Comparison of ENCODE assay signal across 21 cellular contexts in genomic region chr17:31787082-31787481, GRCh38.
DNase-seq lines count a peak whose midpoint lies in the region; ATAC-seq, FAIRE-seq and TF ChIP-seq lines count a peak whose summit lies in the region.
"Had no signal": no experiment of that assay in that cellular context is flagged by ENCODE, and none has a peak within 500 bp of the region (broad histone marks: within the 10 kb centered on the region; RNA-seq: fewer than 3 reads in every experiment).

No MANE protein-coding gene starts in this region.

- peak overlapping the region; percentile 41; the same call in 1 of the 2 replicates for H3K27ac Mint-ChIP-seq in HFFc6
- H3K27ac Mint-ChIP-seq: CD8-positive, alpha-beta memory T cell had no signal

- H3K4me1 ChIP-seq in HCT116 (ENCODE audit: control insufficient read depth in 1 of 2, insufficient read depth in 2 of 2, low read length in 2 of 2) (peaks cover 10 to 16% of the 10 kb centered on the region in 2 experiments), keratinocyte (ENCODE audit: control insufficient read depth, extremely low read depth, insufficient read depth, low read length) (peaks cover 19% of the 10 kb centered on the region)
- H3K4me1 ChIP-seq: BE2C, HAP-1 had no signal

- RAD21 ChIA-PET in HCT116 (lab: Charles Lee; ENCODE audit: low non-redundant PET in 1 of 2, low total read pairs in 2 of 2, uncharacterized antibody in 2 of 2, unreplicated experiment in 2 of 2), result no interaction called here

- H3K27ac ChIP-seq in HCT116 (ENCODE audit: low read depth, low read length), result no peak overlapping the region
- H3K27ac ChIP-seq in epithelial cell of prostate, result peak overlapping the region; percentile 92
- peak overlapping the region; percentile 82 for H3K27ac ChIP-seq in keratinocyte (ENCODE audit: control insufficient read depth, insufficient read depth, low read length)

- no TSS peak for BruUV-seq in HCT116 (replicated peaks; lab: Mats Ljungman, UMichigan)

- no peaks in the 10 kb centered on the region for H4K20me1 ChIP-seq in HCT116 (ENCODE audit: insufficient read depth)
- no peaks in the 10 kb centered on the region for H4K20me1 ChIP-seq in keratinocyte (ENCODE audit: control insufficient read depth, extremely low read depth, insufficient read depth, low read length)

- H3K4me3 Mint-ChIP-seq in HFFc6, result no peak overlapping the region
- H3K4me3 Mint-ChIP-seq: CD4-positive, CD25-positive, alpha-beta regulatory T cell; CD8-positive, alpha-beta memory T cell had no signal

- DNase-seq in HCT116 (ENCODE audit: low read depth, low spot score), result no peak
- DNase-seq in HFFc6, result no peak
- DNase-seq in epithelial cell of prostate (ENCODE audit: low read depth, low spot score), result no peak
- no peak for DNase-seq in keratinocyte (ENCODE audit: low read depth, low spot score)
- no peak for DNase-seq in cerebellar cortex (ENCODE audit: low spot score)
- DNase-seq in left colon, result no peak
- DNase-seq: BE2C; C1 segment of cervical spinal cord; CD4-positive, CD25-positive, alpha-beta regulatory T cell; CD8-positive, alpha-beta memory T cell; COR-L47; DMS 273 treated with DMSO at 0.1 percent for 48 hours; DMS53; DND-41; EL; GM23248 had no signal

- H3K4me2 ChIP-seq in HCT116 (ENCODE audit: low read length), result no peak overlapping the region
- no peak overlapping the region for H3K4me2 ChIP-seq in keratinocyte (ENCODE audit: control insufficient read depth, extremely low read depth, insufficient read depth, low read depth, low read length)

- no peaks in the 10 kb centered on the region for H3K36me3 ChIP-seq in HCT116 (ENCODE audit: control insufficient read depth in 1 of 2, insufficient read depth in 2 of 2, low read length in 2 of 2)
- H3K36me3 ChIP-seq in keratinocyte (ENCODE audit: control insufficient read depth in 2 of 2, extremely low read depth in 1 of 2, insufficient read depth in 2 of 2, low read length in 2 of 2), result no peaks in the 10 kb centered on the region
- H3K36me3 ChIP-seq: BE2C, HAP-1 had no signal

- no peaks in the 10 kb centered on the region for H3K27me3 ChIP-seq in HCT116 (ENCODE audit: insufficient read depth, low read length)
- H3K27me3 ChIP-seq in keratinocyte (ENCODE audit: control insufficient read depth, extremely low read depth, insufficient read depth, low read length), result no peaks in the 10 kb centered on the region
- H3K27me3 ChIP-seq: BE2C had no signal

- TF ChIP-seq CTCF in HCT116 (IDR thresholded peaks at IDR 0.05 in 2 of 3, conservative IDR thresholded peaks at IDR 0.05 in 1 of 3; ENCODE audit: borderline replicate concordance in 1 of 3, insufficient read depth in 1 of 3, low read depth in 2 of 3, low read length in 2 of 3) (no peak), HFFc6 (IDR thresholded peaks at IDR 0.05) (no peak), keratinocyte (optimal IDR thresholded peaks at IDR 0.05 in 1 of 3, IDR thresholded peaks at IDR 0.05 in 1 of 3, conservative IDR thresholded peaks at IDR 0.05 in 1 of 3; ENCODE audit: extremely low read depth in 1 of 3, insufficient read depth in 2 of 3, low read length in 3 of 3) (no peak)

- CTCF ChIA-PET in HCT116 (lab: Charles Lee), result no interaction called here

- peaks cover 30% of the 10 kb centered on the region for H3K4me1 Mint-ChIP-seq in HFFc6 (ENCODE audit: low read depth)
- H3K4me1 Mint-ChIP-seq: CD4-positive, CD25-positive, alpha-beta regulatory T cell; CD8-positive, alpha-beta memory T cell had no signal

- H2AFZ ChIP-seq in HCT116 (ENCODE audit: low read depth, low read length, poor library complexity, severe bottlenecking) (peak overlapping the region; percentile 77), keratinocyte (ENCODE audit: control insufficient read depth, low read length) (no peak overlapping the region)

- H3K9me2 ChIP-seq in HCT116 (ENCODE audit: insufficient read depth), result no peaks in the 10 kb centered on the region

- H3K79me2 ChIP-seq in HCT116 (ENCODE audit: insufficient read depth, low read length) (no peaks in the 10 kb centered on the region), keratinocyte (ENCODE audit: control insufficient read depth, insufficient read depth, low read length) (no peaks in the 10 kb centered on the region)

- H3K4me3 ChIP-seq in HCT116 (replicated peaks in 1 of 2; ENCODE audit: low read depth in 1 of 2, low read length in 2 of 2) (no peak overlapping the region), keratinocyte (ENCODE audit: control insufficient read depth in 2 of 3, extremely low read depth in 1 of 3, insufficient read depth in 2 of 3, low read depth in 1 of 3, low read length in 3 of 3) (no peak overlapping the region)
- H3K4me3 ChIP-seq: GM12878, GM23248, HAP-1 had no signal

- no peak for FAIRE-seq in keratinocyte (lab: Jason Lieb, UNC)
- FAIRE-seq: GM12878, GM19239, HTR-8/SVneo had no signal

- 0 out of 2 replicates have a peak, but pooled peaks cover 5% of the 10 kb centered on the region for H3K9me3 Mint-ChIP-seq in HFFc6

- ATAC-seq in HCT116 (no peak), GM18873 (IDR thresholded peaks at IDR 0.05; ENCODE audit: low FRiP score, unreplicated experiment) (no peak), left colon (no peak)
- ATAC-seq: GM12878 had no signal

- TF ChIP-seq POLR2A in HCT116 (IDR thresholded peaks at IDR 0.05; ENCODE audit: borderline replicate concordance, extremely low read depth, insufficient read depth, insufficient read length), result no peak

- no peaks in the 10 kb centered on the region; the same call in 1 of the 2 replicates for H3K27me3 Mint-ChIP-seq in HFFc6 (ENCODE audit: insufficient read depth)

- dilution Hi-C loops in keratinocyte (cut with MboI; ENCODE audit: extremely low pct_ligation_motif_present, low sequenced_read_pairs), result no loop called here

- intact Hi-C loops in HCT116 (cut with micrococcal nuclease) (no loop called here), left colon (cut with DNase I, micrococcal nuclease) (no loop called here)

- no peaks in the 10 kb centered on the region for H3K9me3 ChIP-seq in HCT116 (ENCODE audit: control insufficient read depth in 1 of 2, insufficient read depth in 1 of 2, low read depth in 1 of 2, low read length in 2 of 2)
- no peaks in the 10 kb centered on the region for H3K9me3 ChIP-seq in keratinocyte (ENCODE audit: control insufficient read depth, low read depth, low read length)
- H3K9me3 ChIP-seq: BE2C, HAP-1 had no signal

- TF ChIP-seq RAD21 in HCT116 (IDR thresholded peaks at IDR 0.05; ENCODE audit: low read depth), result no peak

- POLR2A ChIA-PET in HCT116 (lab: Charles Lee), result no interaction called here

- no peak overlapping the region for H3K9ac ChIP-seq in HCT116 (ENCODE audit: low read length)
- no peak overlapping the region for H3K9ac ChIP-seq in keratinocyte (ENCODE audit: control insufficient read depth, extremely low read depth, insufficient read depth, low read length)
- H3K9ac ChIP-seq: GM23248 had no signal

- peaks cover 8% of the 10 kb centered on the region for H3K36me3 Mint-ChIP-seq in HFFc6 (ENCODE audit: low read depth)
- H3K36me3 Mint-ChIP-seq: CD4-positive, CD25-positive, alpha-beta regulatory T cell; CD8-positive, alpha-beta memory T cell had no signal

- no peaks in the 10 kb centered on the region for H3K9me1 ChIP-seq in keratinocyte (ENCODE audit: control insufficient read depth, extremely low read depth, insufficient read depth, low read length)

TF ChIP-seq in HCT116, 20 proteins besides CTCF, POLR2A, EP300 and RAD21:
- no peak for TF ChIP-seq EGR1 (IDR thresholded peaks at IDR 0.05; ENCODE audit: low read depth)
- no peak for TF ChIP-seq EZH2phosphoT487 (IDR thresholded peaks at IDR 0.05; ENCODE audit: borderline replicate concordance)
- no peak for TF ChIP-seq TCF7L2 (IDR thresholded peaks at IDR 0.05; ENCODE audit: borderline replicate concordance, extremely low read depth, insufficient read depth, insufficient read length)
- TF ChIP-seq, protein P1, sequence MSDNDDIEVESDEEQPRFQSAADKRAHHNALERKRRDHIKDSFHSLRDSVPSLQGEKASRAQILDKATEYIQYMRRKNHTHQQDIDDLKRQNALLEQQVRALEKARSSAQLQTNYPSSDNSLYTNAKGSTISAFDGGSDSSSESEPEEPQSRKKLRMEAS (IDR thresholded peaks at IDR 0.05), result no peak
- no peak for TF ChIP-seq ZFX (IDR thresholded peaks at IDR 0.05)
TF ChIP-seq in HCT116: peak in this region for 0.
